34 cellular contexts compared by ENCODE assay signal in the genomic region with DNA sequence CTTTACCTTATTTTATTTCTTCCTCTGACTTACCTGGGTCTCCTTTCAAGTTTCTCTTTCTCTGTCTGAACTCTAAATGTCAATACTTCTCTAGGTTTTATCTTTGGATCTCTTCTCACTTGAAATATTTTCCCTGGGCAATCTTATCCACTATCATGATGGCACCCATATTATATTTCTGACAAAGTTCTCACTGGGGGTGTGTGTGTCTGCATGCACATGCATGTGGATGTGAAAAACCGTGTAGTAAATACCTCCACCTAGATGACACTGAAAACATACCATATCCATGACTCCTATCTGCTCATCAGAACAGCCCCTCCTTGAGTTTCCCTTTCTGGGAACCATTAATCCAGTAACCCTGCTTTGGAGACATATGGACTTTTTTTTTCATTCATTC. TPM values are rescaled to one million over a fixed set of nuclear protein-coding genes. Genes with fewer than 3 reads are reported as not detected.
"Had no signal": no experiment of that assay in that cellular context is flagged by ENCODE, and none has a peak within 500 bp of the region (broad histone marks: within the 10 kb centered on the region; RNA-seq: fewer than 3 reads in every experiment).

No MANE protein-coding gene starts in this region.

- H3K9me3 Mint-ChIP-seq: activated naive CD4-positive, alpha-beta T cell treated with anti-CD3 and anti-CD28 coated beads, Interleukin-2, amount 50 U/mL, for 24 hours; T-helper 1 cell treated with Interleukin-12 subunit alpha and Interleukin-12 subunit beta and Interleukin-4 antibody, amounts not matched to agents 30 μg/mL and 1 μg/mL, for 36 hours had no signal

- H3K4me3 Mint-ChIP-seq: activated B cell treated with CpG ODN at 0.5 μM for 24 hours; activated CD4-positive, alpha-beta memory T cell treated with anti-CD3 and anti-CD28 coated beads, Interleukin-2, amount 10 ng/mL, durations not matched to agents 7 days and 5 days; activated CD4-positive, alpha-beta T cell treated with anti-CD3 and anti-CD28 coated beads, Interleukin-2, amount 10 ng/mL, durations not matched to agents 7 days and 5 days; activated CD8-positive, alpha-beta memory T cell treated with anti-CD3 and anti-CD28 coated beads, Interleukin-2, amount 10 ng/mL, durations not matched to agents 7 days and 5 days; activated CD8-positive, alpha-beta T cell treated with anti-CD3 and anti-CD28 coated beads, Interleukin-2, amount 10 ng/mL, durations not matched to agents 7 days and 5 days; activated naive CD4-positive, alpha-beta T cell treated with anti-CD3 and anti-CD28 coated beads, Interleukin-2, amount 10 ng/mL, durations not matched to agents 7 days and 5 days; activated naive CD4-positive, alpha-beta T cell treated with anti-CD3 and anti-CD28 coated beads, Interleukin-2, amount 50 U/mL, for 24 hours; activated naive CD8-positive, alpha-beta T cell; activated naive CD8-positive, alpha-beta T cell treated with anti-CD3 and anti-CD28 coated beads, Interleukin-2, amount 10 ng/mL, durations not matched to agents 7 days and 5 days; activated naive CD8-positive, alpha-beta T cell treated with anti-CD3 and anti-CD28 coated beads, Interleukin-2, amount 50 U/mL, for 24 hours; activated T-cell treated with anti-CD3 and anti-CD28 coated beads, Interleukin-2, amount 50 U/mL, for 24 hours; T-helper 1 cell treated with Interleukin-12 subunit alpha and Interleukin-12 subunit beta and Interleukin-4 antibody, amounts not matched to agents 30 μg/mL and 1 μg/mL, for 36 hours; T-helper 2 cell treated with Interferon-gamma antibody and Interleukin-4, amounts not matched to agents 5 μg/mL and 100 μg/mL, for 36 hours had no signal

- H3K4me3 ChIP-seq: body of pancreas, breast epithelium had no signal

- H3K27ac Mint-ChIP-seq: activated B cell treated with CpG ODN at 0.5 μM for 24 hours; activated CD4-positive, alpha-beta memory T cell treated with anti-CD3 and anti-CD28 coated beads, Interleukin-2, amount 10 ng/mL, durations not matched to agents 7 days and 5 days; activated CD4-positive, alpha-beta T cell treated with anti-CD3 and anti-CD28 coated beads, Interleukin-2, amount 10 ng/mL, durations not matched to agents 7 days and 5 days; activated CD8-positive, alpha-beta memory T cell treated with anti-CD3 and anti-CD28 coated beads, Interleukin-2, amount 10 ng/mL, durations not matched to agents 7 days and 5 days; activated CD8-positive, alpha-beta T cell treated with anti-CD3 and anti-CD28 coated beads, Interleukin-2, amount 10 ng/mL, durations not matched to agents 7 days and 5 days; activated naive CD4-positive, alpha-beta T cell treated with anti-CD3 and anti-CD28 coated beads, Interleukin-2, amount 10 ng/mL, durations not matched to agents 7 days and 5 days; activated naive CD4-positive, alpha-beta T cell treated with anti-CD3 and anti-CD28 coated beads, Interleukin-2, amount 50 U/mL, for 24 hours; activated naive CD8-positive, alpha-beta T cell; activated naive CD8-positive, alpha-beta T cell treated with anti-CD3 and anti-CD28 coated beads, Interleukin-2, amount 10 ng/mL, durations not matched to agents 7 days and 5 days; activated naive CD8-positive, alpha-beta T cell treated with anti-CD3 and anti-CD28 coated beads, Interleukin-2, amount 50 U/mL, for 24 hours; activated T-cell treated with anti-CD3 and anti-CD28 coated beads, Interleukin-2, amount 50 U/mL, for 24 hours; activated T-helper 2 cell treated with anti-CD3 and anti-CD28 coated beads, Interferon-gamma antibody, Interleukin-2, Interleukin-4, amounts not matched to agents 10 μg/mL and 5 μg/mL and 100 μg/mL, durations not matched to agents 14 hours and 24 hours and 36 hours; T-helper 1 cell treated with Interleukin-12 subunit alpha and Interleukin-12 subunit beta and Interleukin-4 antibody, amounts not matched to agents 30 μg/mL and 1 μg/mL, for 36 hours; T-helper 2 cell treated with Interferon-gamma antibody and Interleukin-4, amounts not matched to agents 5 μg/mL and 100 μg/mL, for 36 hours had no signal

- H3K36me3 ChIP-seq: brain microvascular endothelial cell, breast epithelium had no signal

- H3K27me3 ChIP-seq: body of pancreas, brain microvascular endothelial cell, breast epithelium had no signal

- H3K9me3 ChIP-seq: body of pancreas, breast epithelium had no signal

- H3K27ac ChIP-seq: body of pancreas, brain microvascular endothelial cell, breast epithelium, VCaP had no signal

- DNase-seq: activated B cell treated with CpG ODN at 0.5 μM for 24 hours; activated CD4-positive, alpha-beta memory T cell treated with anti-CD3 and anti-CD28 coated beads, Interleukin-2, amount 10 ng/mL, durations not matched to agents 7 days and 5 days; activated CD4-positive, alpha-beta T cell treated with anti-CD3 and anti-CD28 coated beads for 48 hours; activated CD4-positive, alpha-beta T cell treated with anti-CD3 and anti-CD28 coated beads, Interleukin-2, amount 10 ng/mL, durations not matched to agents 7 days and 5 days; activated CD4-positive, alpha-beta T cell treated with anti-CD3 and anti-CD28 coated beads, Interleukin-2, amount 50 U/mL, for 48 hours; activated CD4-positive, CD25-positive, alpha-beta regulatory T cell treated with anti-CD3 and anti-CD28 coated beads, Interleukin-2, amount 50 U/mL, for 72 hours; activated CD8-positive, alpha-beta memory T cell treated with anti-CD3 and anti-CD28 coated beads for 24 hours; activated CD8-positive, alpha-beta memory T cell treated with anti-CD3 and anti-CD28 coated beads, Interleukin-2, amount 10 ng/mL, durations not matched to agents 7 days and 5 days; activated CD8-positive, alpha-beta memory T cell treated with anti-CD3 and anti-CD28 coated beads, Interleukin-2, amount 50 U/mL, for 48 hours; activated CD8-positive, alpha-beta T cell treated with anti-CD3 and anti-CD28 coated beads, Interleukin-2, amount 10 ng/mL, durations not matched to agents 7 days and 5 days; activated effector memory CD4-positive, alpha-beta T cell treated with Interleukin-2 at 50 U/mL for 16 hours; activated gamma-delta T cell; activated naive CD4-positive, alpha-beta T cell treated with anti-CD3 and anti-CD28 coated beads, Interleukin-2, amount 10 ng/mL, durations not matched to agents 7 days and 5 days; activated naive CD4-positive, alpha-beta T cell treated with Interleukin-2 at 50 U/mL for 16 hours; activated naive CD8-positive, alpha-beta T cell treated with anti-CD3 and anti-CD28 coated beads, Interleukin-2, amount 10 ng/mL, durations not matched to agents 7 days and 5 days; activated naive CD8-positive, alpha-beta T cell treated with anti-CD3 and anti-CD28 coated beads, Interleukin-2, amount 50 U/mL, for 24 hours; activated T-cell treated with anti-CD3 and anti-CD28 coated beads, Interleukin-2, amount 50 U/mL, for 24 hours; activated T-cell treated with anti-CD3 and anti-CD28 coated beads, Interleukin-2, amount 50 U/mL, for 48 hours; aorta; body of pancreas; brain microvascular endothelial cell; central memory CD4-positive, alpha-beta T cell; T-helper 1 cell; T-helper 2 cell; T-helper 9 cell had no signal

- H3K36me3 Mint-ChIP-seq: activated CD8-positive, alpha-beta memory T cell treated with anti-CD3 and anti-CD28 coated beads, Interleukin-2, amount 10 ng/mL, durations not matched to agents 7 days and 5 days; activated naive CD4-positive, alpha-beta T cell treated with anti-CD3 and anti-CD28 coated beads, Interleukin-2, amount 10 ng/mL, durations not matched to agents 7 days and 5 days; activated naive CD8-positive, alpha-beta T cell treated with anti-CD3 and anti-CD28 coated beads, Interleukin-2, amount 10 ng/mL, durations not matched to agents 7 days and 5 days had no signal

- H3K27me3 Mint-ChIP-seq: activated B cell treated with CpG ODN at 0.5 μM for 24 hours; activated CD4-positive, alpha-beta memory T cell treated with anti-CD3 and anti-CD28 coated beads, Interleukin-2, amount 10 ng/mL, durations not matched to agents 7 days and 5 days; activated CD4-positive, alpha-beta T cell treated with anti-CD3 and anti-CD28 coated beads, Interleukin-2, amount 10 ng/mL, durations not matched to agents 7 days and 5 days; activated CD8-positive, alpha-beta memory T cell treated with anti-CD3 and anti-CD28 coated beads, Interleukin-2, amount 10 ng/mL, durations not matched to agents 7 days and 5 days; activated naive CD4-positive, alpha-beta T cell treated with anti-CD3 and anti-CD28 coated beads, Interleukin-2, amount 10 ng/mL, durations not matched to agents 7 days and 5 days; activated naive CD4-positive, alpha-beta T cell treated with anti-CD3 and anti-CD28 coated beads, Interleukin-2, amount 50 U/mL, for 24 hours; activated naive CD8-positive, alpha-beta T cell; activated naive CD8-positive, alpha-beta T cell treated with anti-CD3 and anti-CD28 coated beads, Interleukin-2, amount 50 U/mL, for 24 hours; activated T-cell treated with anti-CD3 and anti-CD28 coated beads, Interleukin-2, amount 50 U/mL, for 24 hours had no signal

- ATAC-seq: activated CD8-positive, alpha-beta memory T cell treated with anti-CD3 and anti-CD28 coated beads, Interleukin-2, amount 10 ng/mL, durations not matched to agents 7 days and 5 days; activated CD8-positive, alpha-beta T cell treated with anti-CD3 and anti-CD28 coated beads, Interleukin-2, amount 10 ng/mL, durations not matched to agents 7 days and 5 days; activated naive CD8-positive, alpha-beta T cell treated with anti-CD3 and anti-CD28 coated beads, Interleukin-2, amount 50 U/mL, for 24 hours; body of pancreas had no signal

- H3K4me1 ChIP-seq: breast epithelium had no signal

RNA-seq across cellular contexts. Expression of a gene that starts 30.9 kb away (rescaled TPM):
- total RNA-seq: activated B cell treated with CpG ODN at 0.5 μM for 24 hours; activated CD4-positive, alpha-beta memory T cell treated with anti-CD3 and anti-CD28 coated beads, Interleukin-2, amount 10 ng/mL, durations not matched to agents 7 days and 5 days; activated CD4-positive, alpha-beta T cell treated with anti-CD3 and anti-CD28 coated beads, Interleukin-2, amount 10 ng/mL, durations not matched to agents 7 days and 5 days; activated CD8-positive, alpha-beta memory T cell treated with anti-CD3 and anti-CD28 coated beads, Interleukin-2, amount 10 ng/mL, durations not matched to agents 7 days and 5 days; activated CD8-positive, alpha-beta T cell treated with anti-CD3 and anti-CD28 coated beads, Interleukin-2, amount 10 ng/mL, durations not matched to agents 7 days and 5 days; activated naive CD8-positive, alpha-beta T cell treated with anti-CD3 and anti-CD28 coated beads, Interleukin-2, amount 10 ng/mL, durations not matched to agents 7 days and 5 days; activated T-helper 2 cell treated with anti-CD3 and anti-CD28 coated beads, Interferon-gamma antibody, Interleukin-2, Interleukin-4, amounts not matched to agents 10 μg/mL and 5 μg/mL and 100 μg/mL, durations not matched to agents 14 hours and 24 hours and 36 hours; aorta; astrocyte; body of pancreas; cardiac septum had no signal
